24 cellular contexts compared by ENCODE assay signal in the genomic region with DNA sequence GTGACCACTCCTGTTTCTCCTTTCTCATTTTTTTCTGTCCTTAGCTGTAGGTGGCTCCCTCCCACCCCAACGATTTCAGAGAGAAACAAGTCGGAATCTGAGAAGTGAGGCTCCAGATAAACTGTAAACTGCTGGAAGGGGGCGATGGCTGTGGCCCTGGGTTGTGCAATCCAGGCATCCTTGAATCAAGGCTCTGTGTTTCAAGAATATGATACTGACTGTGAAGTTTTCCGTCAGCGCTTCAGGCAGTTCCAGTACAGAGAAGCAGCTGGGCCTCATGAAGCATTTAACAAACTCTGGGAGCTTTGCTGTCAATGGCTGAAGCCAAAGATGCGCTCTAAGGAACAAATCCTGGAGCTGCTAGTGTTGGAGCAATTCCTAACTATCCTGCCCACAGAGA. TPM values are rescaled to one million over a fixed set of nuclear protein-coding genes. Genes with fewer than 3 reads are reported as not detected.
"Had no signal": no experiment of that assay in that cellular context is flagged by ENCODE, and none has a peak within 500 bp of the region (broad histone marks: within the 10 kb centered on the region; RNA-seq: fewer than 3 reads in every experiment).

No MANE protein-coding gene starts in this region.

- H3K9me3 ChIP-seq: ascending aorta, suprapubic skin, transverse colon, uterus had no signal

- H3K36me3 ChIP-seq: transverse colon, uterus had no signal

- H3K27ac ChIP-seq: ascending aorta, suprapubic skin, transverse colon, uterus had no signal

- DNase-seq: activated CD4-positive, alpha-beta memory T cell treated with anti-CD3 and anti-CD28 coated beads, Interleukin-2, amount 10 ng/mL, durations not matched to agents 7 days and 5 days; activated CD4-positive, alpha-beta T cell treated with anti-CD3 and anti-CD28 coated beads for 48 hours; activated CD4-positive, CD25-positive, alpha-beta regulatory T cell; activated CD8-positive, alpha-beta memory T cell treated with anti-CD3 and anti-CD28 coated beads, Interleukin-2, amount 10 ng/mL, durations not matched to agents 7 days and 5 days; activated naive CD4-positive, alpha-beta T cell treated with anti-CD3 and anti-CD28 coated beads for 36 hours; cortex of kidney; effector CD4-positive, alpha-beta T cell; islet precursor cell; small intestine; stimulated activated CD4-positive, alpha-beta T cell treated with anti-CD3 and anti-CD28 coated beads, Interleukin-15, amount 100 ng/mL, for 24 hours; stimulated activated CD4-positive, alpha-beta T cell treated with anti-CD3 and anti-CD28 coated beads, Interleukin-2, amount 100 ng/mL, for 48 hours; stimulated activated naive CD8-positive, alpha-beta T cell treated with anti-CD3 and anti-CD28 coated beads, Interleukin-15, amount 100 ng/mL, for 72 hours; transverse colon; uterus had no signal

- ATAC-seq: activated CD8-positive, alpha-beta memory T cell treated with anti-CD3 and anti-CD28 coated beads, Interleukin-2, amount 10 ng/mL, durations not matched to agents 7 days and 5 days; left lobe of liver; stimulated activated naive CD8-positive, alpha-beta T cell treated with anti-CD3 and anti-CD28 coated beads, Interleukin-15, amount 100 ng/mL, for 72 hours had no signal

- H3K9me3 Mint-ChIP-seq: activated CD4-positive, alpha-beta memory T cell treated with anti-CD3 and anti-CD28 coated beads, Interleukin-2, amount 10 ng/mL, durations not matched to agents 7 days and 5 days; activated naive CD4-positive, alpha-beta T cell treated with anti-CD3 and anti-CD28 coated beads for 36 hours; activated T-helper 2 cell treated with anti-CD3 and anti-CD28 coated beads, Interferon-gamma antibody, Interleukin-2, Interleukin-4, amounts not matched to agents 10 μg/mL and 5 μg/mL and 100 μg/mL, durations not matched to agents 14 hours and 24 hours and 36 hours; stimulated activated naive CD8-positive, alpha-beta T cell treated with anti-CD3 and anti-CD28 coated beads, Interleukin-15, amount 100 ng/mL, for 72 hours; T-helper 2 cell treated with Interferon-gamma antibody and Interleukin-4, amounts not matched to agents 5 μg/mL and 100 μg/mL, for 36 hours had no signal

- H3K27me3 Mint-ChIP-seq: activated CD4-positive, alpha-beta memory T cell treated with anti-CD3 and anti-CD28 coated beads, Interleukin-2, amount 10 ng/mL, durations not matched to agents 7 days and 5 days; activated CD8-positive, alpha-beta memory T cell treated with anti-CD3 and anti-CD28 coated beads, Interleukin-2, amount 10 ng/mL, durations not matched to agents 7 days and 5 days; progenitor cell of endocrine pancreas; stimulated activated naive CD8-positive, alpha-beta T cell treated with anti-CD3 and anti-CD28 coated beads, Interleukin-15, amount 100 ng/mL, for 72 hours had no signal

- H3K27ac Mint-ChIP-seq: activated CD4-positive, alpha-beta memory T cell treated with anti-CD3 and anti-CD28 coated beads, Interleukin-2, amount 10 ng/mL, durations not matched to agents 7 days and 5 days; activated CD8-positive, alpha-beta memory T cell treated with anti-CD3 and anti-CD28 coated beads, Interleukin-2, amount 10 ng/mL, durations not matched to agents 7 days and 5 days; activated naive CD4-positive, alpha-beta T cell treated with anti-CD3 and anti-CD28 coated beads for 36 hours; activated T-helper 2 cell treated with anti-CD3 and anti-CD28 coated beads, Interferon-gamma antibody, Interleukin-2, Interleukin-4, amounts not matched to agents 10 μg/mL and 5 μg/mL and 100 μg/mL, durations not matched to agents 14 hours and 24 hours and 36 hours; progenitor cell of endocrine pancreas; stimulated activated naive CD8-positive, alpha-beta T cell treated with anti-CD3 and anti-CD28 coated beads, Interleukin-15, amount 100 ng/mL, for 72 hours; T-helper 2 cell treated with Interferon-gamma antibody and Interleukin-4, amounts not matched to agents 5 μg/mL and 100 μg/mL, for 36 hours had no signal

- H3K4me3 ChIP-seq: ascending aorta, suprapubic skin, transverse colon, uterus had no signal

- H3K27me3 ChIP-seq: ascending aorta, suprapubic skin, transverse colon, uterus had no signal

- FAIRE-seq: small intestine had no signal

- H3K4me3 Mint-ChIP-seq: activated CD4-positive, alpha-beta memory T cell treated with anti-CD3 and anti-CD28 coated beads, Interleukin-2, amount 10 ng/mL, durations not matched to agents 7 days and 5 days; activated CD8-positive, alpha-beta memory T cell treated with anti-CD3 and anti-CD28 coated beads, Interleukin-2, amount 10 ng/mL, durations not matched to agents 7 days and 5 days; activated naive CD4-positive, alpha-beta T cell treated with anti-CD3 and anti-CD28 coated beads for 36 hours; stimulated activated naive CD8-positive, alpha-beta T cell treated with anti-CD3 and anti-CD28 coated beads, Interleukin-15, amount 100 ng/mL, for 72 hours; T-helper 2 cell treated with Interferon-gamma antibody and Interleukin-4, amounts not matched to agents 5 μg/mL and 100 μg/mL, for 36 hours had no signal

- H3K4me1 ChIP-seq: ascending aorta, uterus had no signal

RNA-seq across cellular contexts. Expression of a gene that starts 37.7 kb away (rescaled TPM):
- total RNA-seq: activated CD4-positive, alpha-beta memory T cell treated with anti-CD3 and anti-CD28 coated beads, Interleukin-2, amount 10 ng/mL, durations not matched to agents 7 days and 5 days; activated CD8-positive, alpha-beta memory T cell treated with anti-CD3 and anti-CD28 coated beads, Interleukin-2, amount 10 ng/mL, durations not matched to agents 7 days and 5 days; activated naive CD4-positive, alpha-beta T cell treated with anti-CD3 and anti-CD28 coated beads for 36 hours; activated T-helper 2 cell treated with anti-CD3 and anti-CD28 coated beads, Interferon-gamma antibody, Interleukin-2, Interleukin-4, amounts not matched to agents 10 μg/mL and 5 μg/mL and 100 μg/mL, durations not matched to agents 14 hours and 24 hours and 36 hours; ascending aorta; left lobe of liver; mononuclear cell; omental fat pad; progenitor cell of endocrine pancreas; suprapubic skin; transverse colon; uterus had no signal
- polyA plus RNA-seq: esophagus, neural cell, small intestine had no signal
